In genomic region chr6:94584211-94584610, GRCh38 we compare ENCODE assay signal across 28 cellular contexts.
"Had no signal": no experiment of that assay in that cellular context is flagged by ENCODE, and none has a peak within 500 bp of the region (broad histone marks: within the 10 kb centered on the region; RNA-seq: fewer than 3 reads in every experiment).

No MANE protein-coding gene starts in this region.

- H3K9me3 Mint-ChIP-seq: nephron; stimulated activated naive B cell treated with anti-CD40 and anti-IgM and Interleukin-4, amounts not matched to agents 10 μg/mL and 1 μg/mL and 100 μg/mL, for 72 hours; type B pancreatic cell had no signal

- H3K27ac Mint-ChIP-seq: naive thymus-derived CD4-positive, alpha-beta T cell; natural killer cell; nephron; stimulated activated effector memory CD8-positive, alpha-beta T cell treated with anti-CD3 and anti-CD28 coated beads, Interleukin-12 subunit alpha, Interleukin-12 subunit beta, amount 100 ng/mL, for 72 hours; stimulated activated naive B cell treated with anti-CD40 and anti-IgM and Interleukin-4, amounts not matched to agents 10 μg/mL and 1 μg/mL and 100 μg/mL, for 72 hours; stimulated activated naive CD8-positive, alpha-beta T cell treated with anti-CD3 and anti-CD28 coated beads, Interleukin-15, Interleukin-2, amounts not matched to agents 100 ng/mL and 50 ng/mL, for 24 hours; type B pancreatic cell had no signal

- ATAC-seq: naive thymus-derived CD4-positive, alpha-beta T cell; natural killer cell; pancreas; psoas muscle; right cardiac atrium; right lobe of liver; stimulated activated effector memory CD8-positive, alpha-beta T cell treated with anti-CD3 and anti-CD28 coated beads, Interleukin-12 subunit alpha, Interleukin-12 subunit beta, amount 100 ng/mL, for 72 hours; stimulated activated naive B cell treated with anti-CD40 and anti-IgM and Interleukin-4, amounts not matched to agents 10 μg/mL and 1 μg/mL and 100 μg/mL, for 72 hours; upper lobe of right lung had no signal

- H3K4me1 Mint-ChIP-seq: naive thymus-derived CD4-positive, alpha-beta T cell; natural killer cell; nephron; stimulated activated effector memory CD8-positive, alpha-beta T cell treated with anti-CD3 and anti-CD28 coated beads, Interleukin-12 subunit alpha, Interleukin-12 subunit beta, amount 100 ng/mL, for 72 hours; stimulated activated naive B cell treated with anti-CD40 and anti-IgM and Interleukin-4, amounts not matched to agents 10 μg/mL and 1 μg/mL and 100 μg/mL, for 72 hours had no signal

- H3K27me3 Mint-ChIP-seq: naive thymus-derived CD4-positive, alpha-beta T cell; stimulated activated naive B cell treated with anti-CD40 and anti-IgM and Interleukin-4, amounts not matched to agents 10 μg/mL and 1 μg/mL and 100 μg/mL, for 72 hours; stimulated activated naive CD8-positive, alpha-beta T cell treated with anti-CD3 and anti-CD28 coated beads, Interleukin-15, Interleukin-2, amounts not matched to agents 100 ng/mL and 50 ng/mL, for 24 hours; type B pancreatic cell had no signal

- H3K27ac ChIP-seq: neutrophil, pancreas, psoas muscle, right lobe of liver, sigmoid colon, stomach, suprapubic skin, testis, tibial artery, transverse colon, upper lobe of right lung, uterus had no signal

- H3K36me3 ChIP-seq: neutrophil, pancreas, right lobe of liver, sigmoid colon, stomach, suprapubic skin, tibial artery, transverse colon, upper lobe of right lung, uterus had no signal

- H3K27me3 ChIP-seq: neutrophil, pancreas, right lobe of liver, sigmoid colon, stomach, suprapubic skin, testis, tibial artery, transverse colon, upper lobe of right lung, uterus had no signal

- H3K4me3 ChIP-seq: pancreas, psoas muscle, right lobe of liver, sigmoid colon, stomach, suprapubic skin, testis, tibial artery, transverse colon, upper lobe of right lung, uterus had no signal

- H3K9me3 ChIP-seq: neutrophil, pancreas, psoas muscle, right lobe of liver, sigmoid colon, stomach, suprapubic skin, testis, tibial artery, transverse colon, upper lobe of right lung, uterus had no signal

- H3K4me1 ChIP-seq: pancreas, psoas muscle, right lobe of liver, sigmoid colon, stomach, suprapubic skin, testis, tibial artery, transverse colon, upper lobe of right lung, uterus had no signal

- H3K4me3 Mint-ChIP-seq: naive thymus-derived CD4-positive, alpha-beta T cell; natural killer cell; nephron; stimulated activated effector memory CD8-positive, alpha-beta T cell treated with anti-CD3 and anti-CD28 coated beads, Interleukin-12 subunit alpha, Interleukin-12 subunit beta, amount 100 ng/mL, for 72 hours; stimulated activated naive B cell treated with anti-CD40 and anti-IgM and Interleukin-4, amounts not matched to agents 10 μg/mL and 1 μg/mL and 100 μg/mL, for 72 hours; stimulated activated naive CD8-positive, alpha-beta T cell treated with anti-CD3 and anti-CD28 coated beads, Interleukin-15, Interleukin-2, amounts not matched to agents 100 ng/mL and 50 ng/mL, for 24 hours; type B pancreatic cell had no signal

- H3K36me3 Mint-ChIP-seq: naive thymus-derived CD4-positive, alpha-beta T cell; natural killer cell; stimulated activated effector memory CD8-positive, alpha-beta T cell treated with anti-CD3 and anti-CD28 coated beads, Interleukin-12 subunit alpha, Interleukin-12 subunit beta, amount 100 ng/mL, for 72 hours; stimulated activated naive B cell treated with anti-CD40 and anti-IgM and Interleukin-4, amounts not matched to agents 10 μg/mL and 1 μg/mL and 100 μg/mL, for 72 hours; type B pancreatic cell had no signal

- DNase-seq: naive thymus-derived CD4-positive, alpha-beta T cell; natural killer cell; nucleus accumbens; pancreas; psoas muscle; right lobe of liver; sigmoid colon; small intestine; stimulated activated CD4-positive, alpha-beta T cell treated with anti-CD3 and anti-CD28 coated beads, Interleukin-15, amount 100 ng/mL, for 24 hours; stimulated activated CD4-positive, alpha-beta T cell treated with anti-CD3 and anti-CD28 coated beads, Interleukin-2, amount 100 ng/mL, for 24 hours; stimulated activated CD4-positive, alpha-beta T cell treated with anti-CD3 and anti-CD28 coated beads, Interleukin-2, amount 100 ng/mL, for 48 hours; stimulated activated CD4-positive, alpha-beta T cell treated with anti-CD3 and anti-CD28 coated beads, Interleukin-4, amount 100 ng/mL, for 24 hours; stimulated activated naive B cell treated with anti-CD40 and anti-IgM and Interleukin-4, amounts not matched to agents 10 μg/mL and 1 μg/mL and 100 μg/mL, for 72 hours; stimulated activated naive CD4-positive, alpha-beta T cell treated with Interleukin-2 at 50 U/mL for 16 hours; stomach; substantia nigra; testis; tibial artery; transverse colon; upper lobe of right lung; uterus had no signal
